ENCODE assay signal across 19 cellular contexts in genomic region chr1:61012365-61012764, GRCh38.
"Had no signal": no experiment of that assay in that cellular context is flagged by ENCODE, and none has a peak within 500 bp of the region (broad histone marks: within the 10 kb centered on the region; RNA-seq: fewer than 3 reads in every experiment).

No MANE protein-coding gene starts in this region.

- H3K4me3 ChIP-seq: dorsolateral prefrontal cortex, esophagus muscularis mucosa, hepatocyte, lung, neural progenitor cell, ovary, spleen, upper lobe of left lung had no signal

- H3K36me3 ChIP-seq: esophagus muscularis mucosa, neural progenitor cell, ovary, spleen, upper lobe of left lung had no signal

- DNase-seq: activated B cell treated with CpG ODN at 0.5 μM for 24 hours; activated CD4-positive, alpha-beta T cell treated with anti-CD3 and anti-CD28 coated beads, Interleukin-2, amount 10 ng/mL, durations not matched to agents 24 days and 14 days; activated CD8-positive, alpha-beta memory T cell treated with anti-CD3 and anti-CD28 coated beads, Interleukin-2, amount 50 U/mL, for 4 hours; activated CD8-positive, alpha-beta T cell treated with anti-CD3 and anti-CD28 coated beads, Interleukin-2, amount 10 ng/mL, durations not matched to agents 7 days and 5 days; activated gamma-delta T cell; activated T-cell treated with anti-CD3 and anti-CD28 coated beads, Interleukin-2, amount 50 U/mL, for 48 hours; dorsolateral prefrontal cortex; islet precursor cell; ovary; spleen; stimulated activated naive CD8-positive, alpha-beta T cell treated with anti-CD3 and anti-CD28 coated beads, Interleukin-15, amount 100 ng/mL, for 72 hours; upper lobe of left lung had no signal

- H3K9me3 ChIP-seq: esophagus muscularis mucosa, ovary, spleen, upper lobe of left lung had no signal

- H3K9me3 Mint-ChIP-seq: activated B cell treated with CpG ODN at 0.5 μM for 24 hours; activated CD4-positive, alpha-beta T cell treated with anti-CD3 and anti-CD28 coated beads, Interleukin-2, amount 10 ng/mL, durations not matched to agents 24 days and 14 days; activated naive CD4-positive, alpha-beta T cell treated with anti-CD3 and anti-CD28 coated beads, Interleukin-2, amount 50 U/mL, for 72 hours; mesothelial cell of epicardium; neural progenitor cell; stimulated activated naive CD8-positive, alpha-beta T cell treated with anti-CD3 and anti-CD28 coated beads, Interleukin-15, amount 100 ng/mL, for 72 hours had no signal

- H3K4me3 Mint-ChIP-seq: activated B cell treated with CpG ODN at 0.5 μM for 24 hours; activated CD4-positive, alpha-beta T cell treated with anti-CD3 and anti-CD28 coated beads, Interleukin-2, amount 10 ng/mL, durations not matched to agents 24 days and 14 days; activated CD8-positive, alpha-beta T cell treated with anti-CD3 and anti-CD28 coated beads, Interleukin-2, amount 10 ng/mL, durations not matched to agents 7 days and 5 days; mesothelial cell of epicardium; neural progenitor cell; stimulated activated naive CD8-positive, alpha-beta T cell treated with anti-CD3 and anti-CD28 coated beads, Interleukin-15, amount 100 ng/mL, for 72 hours had no signal

- H3K27me3 ChIP-seq: neural progenitor cell, ovary, spleen, upper lobe of left lung had no signal

- H3K27ac ChIP-seq: dorsolateral prefrontal cortex, esophagus muscularis mucosa, hepatocyte, neural progenitor cell, ovary, spleen, upper lobe of left lung had no signal

- H3K4me1 Mint-ChIP-seq: activated B cell treated with CpG ODN at 0.5 μM for 24 hours; stimulated activated naive CD8-positive, alpha-beta T cell treated with anti-CD3 and anti-CD28 coated beads, Interleukin-15, amount 100 ng/mL, for 72 hours had no signal

- H3K36me3 Mint-ChIP-seq: activated naive CD4-positive, alpha-beta T cell treated with anti-CD3 and anti-CD28 coated beads, Interleukin-2, amount 50 U/mL, for 72 hours; mesothelial cell of epicardium; neural progenitor cell had no signal

- H3K27ac Mint-ChIP-seq: activated B cell treated with CpG ODN at 0.5 μM for 24 hours; activated CD4-positive, alpha-beta T cell treated with anti-CD3 and anti-CD28 coated beads, Interleukin-2, amount 10 ng/mL, durations not matched to agents 24 days and 14 days; activated CD8-positive, alpha-beta T cell treated with anti-CD3 and anti-CD28 coated beads, Interleukin-2, amount 10 ng/mL, durations not matched to agents 7 days and 5 days; activated naive CD4-positive, alpha-beta T cell treated with anti-CD3 and anti-CD28 coated beads, Interleukin-2, amount 50 U/mL, for 72 hours; mesothelial cell of epicardium; neural progenitor cell; stimulated activated naive CD8-positive, alpha-beta T cell treated with anti-CD3 and anti-CD28 coated beads, Interleukin-15, amount 100 ng/mL, for 72 hours had no signal

- ATAC-seq: activated CD8-positive, alpha-beta T cell treated with anti-CD3 and anti-CD28 coated beads, Interleukin-2, amount 10 ng/mL, durations not matched to agents 7 days and 5 days; activated naive CD4-positive, alpha-beta T cell treated with anti-CD3 and anti-CD28 coated beads, Interleukin-2, amount 50 U/mL, for 72 hours; sciatic nerve; stimulated activated naive CD8-positive, alpha-beta T cell treated with anti-CD3 and anti-CD28 coated beads, Interleukin-15, amount 100 ng/mL, for 72 hours had no signal

- H3K4me1 ChIP-seq: upper lobe of left lung had no signal
